Comparison of ENCODE assay signal across 20 cellular contexts in the genomic region with DNA sequence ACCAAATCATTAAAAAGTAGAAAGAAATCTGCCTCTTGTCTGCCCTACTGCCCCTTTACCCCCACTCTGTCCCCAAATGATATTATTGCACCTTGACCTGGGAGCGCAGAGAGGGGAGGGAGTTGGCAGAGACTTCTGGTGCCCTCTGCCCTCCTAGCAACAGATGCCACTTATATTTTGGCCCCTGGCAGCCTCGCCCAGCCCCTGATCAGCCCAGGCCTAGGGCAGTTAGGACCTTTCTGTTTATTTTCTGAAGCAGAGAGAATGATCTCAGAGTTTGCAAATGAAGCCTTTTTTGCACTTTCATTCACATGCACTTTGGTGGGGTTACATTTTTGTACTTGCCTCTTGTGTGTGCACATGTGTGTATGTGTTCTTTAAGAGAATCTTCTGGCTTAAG. TPM values are rescaled to one million over a fixed set of nuclear protein-coding genes. Genes with fewer than 3 reads are reported as not detected.
"Had no signal": no experiment of that assay in that cellular context is flagged by ENCODE, and none has a peak within 500 bp of the region (broad histone marks: within the 10 kb centered on the region; RNA-seq: fewer than 3 reads in every experiment).

No MANE protein-coding gene starts in this region.

- H3K4me3 ChIP-seq: cardiac muscle cell, dorsolateral prefrontal cortex, gastrocnemius medialis, heart right ventricle had no signal

- H3K27me3 Mint-ChIP-seq: naive thymus-derived CD4-positive, alpha-beta T cell; stimulated activated memory B cell treated with anti-CD40 and anti-IgM and Interleukin-4, amounts not matched to agents 10 μg/mL and 1 μg/mL and 100 μg/mL, for 72 hours; stimulated activated naive CD8-positive, alpha-beta T cell treated with anti-CD3 and anti-CD28 coated beads, Interleukin-15, Interleukin-2, amounts not matched to agents 100 ng/mL and 50 ng/mL, for 24 hours; type B pancreatic cell had no signal

- H3K9me3 Mint-ChIP-seq: stimulated activated naive CD8-positive, alpha-beta T cell treated with anti-CD3 and anti-CD28 coated beads, Interleukin-15, Interleukin-2, amounts not matched to agents 100 ng/mL and 50 ng/mL, for 24 hours had no signal

- H3K27ac Mint-ChIP-seq: naive thymus-derived CD4-positive, alpha-beta T cell; nephron progenitor cell; stimulated activated memory B cell treated with anti-CD40 and anti-IgM and Interleukin-4, amounts not matched to agents 10 μg/mL and 1 μg/mL and 100 μg/mL, for 72 hours; stimulated activated naive CD8-positive, alpha-beta T cell treated with anti-CD3 and anti-CD28 coated beads, Interleukin-15, Interleukin-2, amounts not matched to agents 100 ng/mL and 50 ng/mL, for 24 hours; type B pancreatic cell had no signal

- H3K36me3 ChIP-seq: cardiac muscle cell, gastrocnemius medialis, heart right ventricle had no signal

- H3K27me3 ChIP-seq: cardiac muscle cell, dorsolateral prefrontal cortex, gastrocnemius medialis, heart right ventricle had no signal

- H3K4me3 Mint-ChIP-seq: naive thymus-derived CD4-positive, alpha-beta T cell; nephron progenitor cell; stimulated activated memory B cell treated with anti-CD40 and anti-IgM and Interleukin-4, amounts not matched to agents 10 μg/mL and 1 μg/mL and 100 μg/mL, for 72 hours; stimulated activated naive CD8-positive, alpha-beta T cell treated with anti-CD3 and anti-CD28 coated beads, Interleukin-15, Interleukin-2, amounts not matched to agents 100 ng/mL and 50 ng/mL, for 24 hours; type B pancreatic cell had no signal

- H3K4me1 ChIP-seq: gastrocnemius medialis, heart right ventricle had no signal

- DNase-seq: cortex of kidney; dorsolateral prefrontal cortex; effector memory CD4-positive, alpha-beta T cell; gastrocnemius medialis; heart right ventricle; islet precursor cell; left ventricle myocardium superior; mesendoderm; naive thymus-derived CD4-positive, alpha-beta T cell; nephron progenitor cell; right cardiac atrium; stimulated activated CD4-positive, alpha-beta T cell treated with anti-CD3 and anti-CD28 coated beads, Interleukin-15, amount 100 ng/mL, for 24 hours; stimulated activated CD4-positive, alpha-beta T cell treated with anti-CD3 and anti-CD28 coated beads, Interleukin-1b, Interleukin-23, amount 100 ng/mL, for 48 hours; stimulated activated CD4-positive, alpha-beta T cell treated with anti-CD3 and anti-CD28 coated beads, Interleukin-4, amount 100 ng/mL, for 24 hours had no signal

- H3K4me1 Mint-ChIP-seq: naive thymus-derived CD4-positive, alpha-beta T cell; stimulated activated memory B cell treated with anti-CD40 and anti-IgM and Interleukin-4, amounts not matched to agents 10 μg/mL and 1 μg/mL and 100 μg/mL, for 72 hours had no signal

- ATAC-seq: esophagus mucosa; gastrocnemius medialis; heart right ventricle; left ventricle myocardium superior; naive thymus-derived CD4-positive, alpha-beta T cell; stimulated activated memory B cell treated with anti-CD40 and anti-IgM and Interleukin-4, amounts not matched to agents 10 μg/mL and 1 μg/mL and 100 μg/mL, for 72 hours had no signal

- H3K27ac ChIP-seq: cardiac muscle cell, dorsolateral prefrontal cortex, gastrocnemius medialis, heart right ventricle had no signal

- H3K9me3 ChIP-seq: gastrocnemius medialis had no signal

RNA-seq across cellular contexts. Expression of gene SGK2, which starts 8.4 kb away (rescaled TPM):
- total RNA-seq: lung microvascular endothelial cell had no signal
- polyA plus RNA-seq: cardiac muscle cell; naive thymus-derived CD4-positive, alpha-beta T cell had no signal
